Comparison of ENCODE assay signal across 8 cellular contexts in genomic region chr5:109468737-109469420, GRCh38. TPM values are rescaled to one million over a fixed set of nuclear protein-coding genes. Genes with fewer than 3 reads are reported as not detected.
DNase-seq lines count a peak whose midpoint lies in the region; ATAC-seq and TF ChIP-seq lines count a peak whose summit lies in the region.

No MANE protein-coding gene starts in this region.

- H3K4me3 ChIP-seq in astrocyte of the cerebellum (ENCODE audit: low read depth, low read length): no peak overlapping the region
- H3K4me3 ChIP-seq in skeletal muscle cell (ENCODE audit: low read depth, low read length): no peak overlapping the region

- TF ChIP-seq CTCF in astrocyte of the cerebellum (IDR thresholded peaks at IDR 0.05; ENCODE audit: low read depth, low read length, missing control alignments): peak; percentile 76

- ATAC-seq in GM18511 (IDR thresholded peaks at IDR 0.05; ENCODE audit: unreplicated experiment): peak; percentile 98
- peak; percentile 97 for ATAC-seq in HG02981 (IDR thresholded peaks at IDR 0.05; ENCODE audit: unreplicated experiment)

- in situ Hi-C loops in astrocyte of the cerebellum (cut with HindIII; ENCODE audit: low sequenced_read_pairs): loop anchor here (5.0 kb wide), 1 partner anchor 62 kb away; the partner anchor contains the start of gene PJA2

- peak; percentile 91 for DNase-seq in A172 (ENCODE audit: low spot score)
- DNase-seq in NCI-H187 treated with DMSO at 0.1 percent for 48 hours (lab: John Stamatoyannopoulos, UW): peak; percentile 64
- peak; percentile 50 for DNase-seq in T-helper 9 cell
- DNase-seq in astrocyte of the cerebellum (ENCODE audit: low read depth): peak; percentile 90
- DNase-seq in hepatic stellate cell (ENCODE audit: low spot score): peak; percentile 62
- peak; percentile 82 for DNase-seq in skeletal muscle cell (ENCODE audit: low read depth)

RNA-seq across cellular contexts. Expression of gene PJA2, which starts 59.1 kb away (rescaled TPM):
- 53.9 and 55.2 TPM in 2 replicates for total RNA-seq in A172 (2014; rRNA removed; shearing (Covaris generic))
